Comparison of ENCODE assay signal across 9 cellular contexts in genomic region chr1:12434174-12434573, GRCh38.
A peak's percentile ranks its signal among the peaks of the same experiment; 100 is the strongest.
DNase-seq lines count a peak whose midpoint lies in the region; ATAC-seq, FAIRE-seq and TF ChIP-seq lines count a peak whose summit lies in the region.
"Had no signal": no experiment of that assay in that cellular context is flagged by ENCODE, and none has a peak within 500 bp of the region (broad histone marks: within the 10 kb centered on the region; RNA-seq: fewer than 3 reads in every experiment).

No MANE protein-coding gene starts in this region.

- H3K27me3 ChIP-seq in tibial nerve = no peaks in the 10 kb centered on the region

- peak overlapping the region; percentile 70 for H3K27ac Mint-ChIP-seq in nephron progenitor cell

- ATAC-seq in A549 (peak; percentile 73 to 74), HG03066 (IDR thresholded peaks at IDR 0.05; ENCODE audit: low read depth, unreplicated experiment) (peak; percentile 32)

- peak overlapping the region; percentile 76 to 90 for H3K27ac ChIP-seq in A549
- peak overlapping the region; percentile 77 to 91 for H3K27ac ChIP-seq in coronary artery
- peak overlapping the region; percentile 47 to 84 (median 74) for H3K27ac ChIP-seq in tibial nerve

- H3K36me3 Mint-ChIP-seq in nephron progenitor cell (ENCODE audit: low read depth) = peaks cover 26% of the 10 kb centered on the region

- peaks cover 15% of the 10 kb centered on the region for H3K9me3 Mint-ChIP-seq in nephron progenitor cell

- POLR2A ChIA-PET in A549 (lab: Yijun Ruan, JAX) = interaction anchor here (0.7 to 2.3 kb wide), 3 partner anchors 44 to 185 kb away, joined by 5 to 8 read pairs (median 7); partner anchors contain the start of gene DHRS3

- no peak overlapping the region for H3K4me3 ChIP-seq in A549
- peak overlapping the region; percentile 27 for H3K4me3 ChIP-seq in coronary artery
- no peak overlapping the region for H3K4me3 ChIP-seq in tibial nerve

- no peak for TF ChIP-seq EP300 in A549 (IDR thresholded peaks at IDR 0.05)
- TF ChIP-seq EP300 in tibial nerve (IDR thresholded peaks at IDR 0.05) = no peak

- WGBS in A549 (ENCODE audit: missing lambda C conversion rate) = 20% methylated on average over 5 of the region's 5 CpGs
- 27 to 32% methylated on average over 5 of the region's 5 CpGs for WGBS in tibial nerve, 2 donors

- H3K36me3 ChIP-seq in tibial nerve = peaks cover 0 to 6% (median 0%) of the 10 kb centered on the region in 3 donors

- H3K4me1 Mint-ChIP-seq in nephron progenitor cell = peaks cover 84% of the 10 kb centered on the region

- no peak for FAIRE-seq in A549 (lab: Jason Lieb, UNC)
- FAIRE-seq: colon had no signal

- H3K4me1 ChIP-seq in A549 = peaks cover 63% of the 10 kb centered on the region
- peaks cover 0 to 79% (median 48%) of the 10 kb centered on the region in 4 donors for H3K4me1 ChIP-seq in tibial nerve

- H3K4me3 Mint-ChIP-seq in nephron progenitor cell = peak overlapping the region; percentile 31

- peaks cover 3% of the 10 kb centered on the region for H3K27me3 Mint-ChIP-seq in nephron progenitor cell (ENCODE audit: low read depth, poor library complexity)

- H3K9me3 ChIP-seq in A549 (no peaks in the 10 kb centered on the region), tibial nerve (no peaks in the 10 kb centered on the region)

- DNase-seq in A549 (ENCODE audit: low read depth in 1 of 2, low spot score in 1 of 2) (peak in 1 of 2 experiments; percentile 44), coronary artery (ENCODE audit: low spot score) (no peak), nephron progenitor cell (no peak), tibial nerve (ENCODE audit: low spot score in 2 of 2) (no peak), NCI-H1436 (lab: John Stamatoyannopoulos, UW) (no peak), foreskin melanocyte (no peak)
- DNase-seq in activated CD4-positive, alpha-beta T cell treated with anti-CD3 and anti-CD28 coated beads for 24 hours (ENCODE audit: low read depth in 2 of 2) = peak; percentile 39 to 45

- TF ChIP-seq CTCF in A549 (IDR thresholded peaks at IDR 0.05) (no peak), coronary artery (IDR thresholded peaks at IDR 0.05) (no peak), nephron progenitor cell (IDR thresholded peaks at IDR 0.05) (no peak), tibial nerve (IDR thresholded peaks at IDR 0.05) (no peak)

- no peak for TF ChIP-seq RAD21 in A549 (conservative IDR thresholded peaks at IDR 0.05 in 1 of 2, IDR thresholded peaks at IDR 0.05 in 1 of 2)

- peak overlapping the region; percentile 60 for H3K4me2 ChIP-seq in A549

- TF ChIP-seq POLR2A in A549 (IDR thresholded peaks at IDR 0.05; ENCODE audit: low read length) (no peak), tibial nerve (IDR thresholded peaks at IDR 0.05) (no peak)

- CTCF ChIA-PET in A549 (lab: Yijun Ruan, JAX) = interaction anchor here (0.7 kb wide), 1 partner anchor 226 kb away, joined by 4 read pairs; no protein-coding TSS in a partner anchor

TF ChIP-seq in A549, 52 proteins besides CTCF, POLR2A, EP300 and RAD21:
- TF ChIP-seq USF2 (IDR thresholded peaks at IDR 0.05) (no peak), FOSL2 (IDR thresholded peaks at IDR 0.05) (no peak), FOSL2 (CRISPR knock-in tag; IDR thresholded peaks at IDR 0.05) (0 out of 2 replicates have a peak, but pooled peaks have one; percentile 17)

Comparison
In these comparisons a context has a peak if more than half of its experiments do, and no peak if none do; other contexts are left out.
1. DNase-seq: peak in activated CD4-positive, alpha-beta T cell treated with anti-CD3 and anti-CD28 coated beads for 24 hours (2 of 2); none in coronary artery (single experiment), nephron progenitor cell (single experiment), tibial nerve (0 of 2), NCI-H1436 (single experiment) and foreskin melanocyte (single experiment).
2. Peak in every context shown above with its lines, with median percentiles within 50 percentile points of each other: H3K27ac ChIP-seq.